7 cellular contexts compared by ENCODE assay signal in the genomic region with DNA sequence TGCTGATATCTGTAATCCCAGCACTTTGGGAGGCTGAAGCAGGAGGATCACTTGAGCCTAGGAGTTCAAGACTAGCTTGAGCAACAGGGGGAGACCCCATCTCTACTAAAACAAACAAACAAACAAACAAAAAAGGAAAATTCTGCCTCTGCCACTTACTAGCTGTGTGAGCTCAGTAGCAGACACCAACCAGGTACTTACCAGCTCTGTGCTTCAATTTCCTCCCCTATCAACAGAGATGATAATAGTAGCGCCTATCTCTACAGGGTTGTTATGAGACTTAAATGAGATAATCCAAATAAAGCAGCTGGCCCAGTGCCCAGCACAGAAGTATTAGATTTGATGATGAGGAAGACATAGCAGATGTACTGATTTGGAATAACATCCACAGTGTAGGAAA.
DNase-seq lines count a peak whose midpoint lies in the region; ATAC-seq, FAIRE-seq and TF ChIP-seq lines count a peak whose summit lies in the region.
"Not testable (repeated sequence)": the region's sequence is repeated elsewhere in the genome, so short reads cannot be mapped to it uniquely, and the experiment has no call there.

No MANE protein-coding gene starts in this region.

- not testable (repeated sequence) for H3K27me3 Mint-ChIP-seq in activated B cell treated with CpG ODN at 0.5 μM for 24 hours; activated naive CD8-positive, alpha-beta T cell treated with anti-CD3 and anti-CD28 coated beads, Interleukin-2, amount 10 ng/mL, durations not matched to agents 7 days and 5 days; effector memory CD8-positive, alpha-beta T cell; natural killer cell (ENCODE audit: low read depth in 2 of 2)

- CTCF ChIA-PET in activated B cell treated with CpG ODN at 0.5 μM for 24 hours (lab: Charles Lee) = not testable (repeated sequence)

- not testable (repeated sequence) for H3K27ac Mint-ChIP-seq in activated B cell treated with CpG ODN at 0.5 μM for 24 hours; effector memory CD8-positive, alpha-beta T cell
- peak overlapping the region; percentile 60 for H3K27ac Mint-ChIP-seq in activated naive CD8-positive, alpha-beta T cell treated with anti-CD3 and anti-CD28 coated beads, Interleukin-2, amount 10 ng/mL, durations not matched to agents 7 days and 5 days
- H3K27ac Mint-ChIP-seq in natural killer cell = peak overlapping the region; percentile 34 to 41

- 0 out of 2 replicates have a peak overlapping the region, but pooled peaks have one; percentile 39 for H3K4me3 ChIP-seq in BLaER1
- H3K4me3 ChIP-seq in Loucy (ENCODE audit: low read length, poor library complexity, severe bottlenecking) = not testable (repeated sequence)

- H3K27ac ChIP-seq in BLaER1 = peak overlapping the region; percentile 91

- peaks cover 81% of the 10 kb centered on the region for H3K4me1 ChIP-seq in BLaER1
- peaks cover 18% of the 10 kb centered on the region for H3K4me1 ChIP-seq in Loucy (ENCODE audit: insufficient read depth, low read length, poor library complexity, severe bottlenecking)

- peaks cover 28% of the 10 kb centered on the region for H3K36me3 Mint-ChIP-seq in activated B cell treated with CpG ODN at 0.5 μM for 24 hours (ENCODE audit: low read depth)
- peaks cover 20% of the 10 kb centered on the region for H3K36me3 Mint-ChIP-seq in activated naive CD8-positive, alpha-beta T cell treated with anti-CD3 and anti-CD28 coated beads, Interleukin-2, amount 10 ng/mL, durations not matched to agents 7 days and 5 days
- H3K36me3 Mint-ChIP-seq in effector memory CD8-positive, alpha-beta T cell (ENCODE audit: insufficient read depth) = peaks cover 26% of the 10 kb centered on the region
- H3K36me3 Mint-ChIP-seq in natural killer cell = not testable (repeated sequence)

- H3K27me3 ChIP-seq in BLaER1; Loucy (ENCODE audit: insufficient read depth, low read length, poor library complexity, severe bottlenecking): not testable (repeated sequence)

- POLR2A ChIA-PET in activated B cell treated with CpG ODN at 0.5 μM for 24 hours (lab: Charles Lee); activated naive CD8-positive, alpha-beta T cell treated with anti-CD3 and anti-CD28 coated beads, Interleukin-2, amount 10 ng/mL, durations not matched to agents 7 days and 5 days (lab: Charles Lee): not testable (repeated sequence)

- not testable (repeated sequence) for DNase-seq in GM18507 (ENCODE audit: extremely low spot score, insufficient read length, low read depth); activated B cell treated with CpG ODN at 0.5 μM for 24 hours; activated naive CD8-positive, alpha-beta T cell treated with anti-CD3 and anti-CD28 coated beads, Interleukin-2, amount 10 ng/mL, durations not matched to agents 7 days and 5 days; effector memory CD8-positive, alpha-beta T cell; natural killer cell

- not testable (repeated sequence) for H3K4me3 Mint-ChIP-seq in activated B cell treated with CpG ODN at 0.5 μM for 24 hours; activated naive CD8-positive, alpha-beta T cell treated with anti-CD3 and anti-CD28 coated beads, Interleukin-2, amount 10 ng/mL, durations not matched to agents 7 days and 5 days; effector memory CD8-positive, alpha-beta T cell; natural killer cell

- not testable (repeated sequence) for H3F3A ChIP-seq in Loucy (ENCODE audit: low read depth)

- not testable (repeated sequence) for TF ChIP-seq CTCF in Loucy (conservative IDR thresholded peaks at IDR 0.05; ENCODE audit: low read length); activated B cell treated with CpG ODN at 0.5 μM for 24 hours (IDR thresholded peaks at IDR 0.05); natural killer cell (IDR thresholded peaks at IDR 0.05)

- not testable (repeated sequence) for H4K20me1 ChIP-seq in BLaER1; Loucy (ENCODE audit: insufficient read depth, low read length, poor library complexity, severe bottlenecking)

- not testable (repeated sequence) for H2AFZ ChIP-seq in Loucy (ENCODE audit: low read length)

- not testable (repeated sequence) for H3K79me2 ChIP-seq in Loucy (ENCODE audit: insufficient read depth, low read length)

- FAIRE-seq in GM18507 (lab: Jason Lieb, UNC) = peak; percentile 36

- H3K4me1 Mint-ChIP-seq in activated B cell treated with CpG ODN at 0.5 μM for 24 hours = peaks cover 23% of the 10 kb centered on the region
- peaks cover 12% of the 10 kb centered on the region for H3K4me1 Mint-ChIP-seq in activated naive CD8-positive, alpha-beta T cell treated with anti-CD3 and anti-CD28 coated beads, Interleukin-2, amount 10 ng/mL, durations not matched to agents 7 days and 5 days
- peaks cover 5 to 18% of the 10 kb centered on the region in 2 donors for H3K4me1 Mint-ChIP-seq in effector memory CD8-positive, alpha-beta T cell (ENCODE audit: low read depth in 2 of 2)
- peaks cover 11 to 31% of the 10 kb centered on the region in 2 donors for H3K4me1 Mint-ChIP-seq in natural killer cell

- peaks cover 18% of the 10 kb centered on the region for H3K36me3 ChIP-seq in BLaER1
- H3K36me3 ChIP-seq in Loucy (ENCODE audit: insufficient read depth, low read length) = not testable (repeated sequence)

- H3K9me3 Mint-ChIP-seq in activated B cell treated with CpG ODN at 0.5 μM for 24 hours; activated naive CD8-positive, alpha-beta T cell treated with anti-CD3 and anti-CD28 coated beads, Interleukin-2, amount 10 ng/mL, durations not matched to agents 7 days and 5 days; effector memory CD8-positive, alpha-beta T cell; natural killer cell: not testable (repeated sequence)

- peak; percentile 28 for ATAC-seq in activated B cell treated with CpG ODN at 0.5 μM for 24 hours (ENCODE audit: low read depth)
- not testable (repeated sequence) for ATAC-seq in activated naive CD8-positive, alpha-beta T cell treated with anti-CD3 and anti-CD28 coated beads, Interleukin-2, amount 10 ng/mL, durations not matched to agents 7 days and 5 days (ENCODE audit: low read depth)
- peak; percentile 22 for ATAC-seq in effector memory CD8-positive, alpha-beta T cell (replicated peaks)
- ATAC-seq in natural killer cell = peak in 1 of 3 donors; percentile 29

- H3K9me3 ChIP-seq in BLaER1; Loucy (ENCODE audit: insufficient read depth, low read depth, low read length): not testable (repeated sequence)

- H3K9me2 ChIP-seq in Loucy (replicated peaks; ENCODE audit: low read depth, low read length) = not testable (repeated sequence)

- H3K4me2 ChIP-seq in BLaER1 (peak overlapping the region; percentile 90), Loucy (ENCODE audit: low read depth, low read length, poor library complexity, severe bottlenecking) (peak overlapping the region; percentile 55)

- intact Hi-C loops in activated B cell treated with CpG ODN at 0.5 μM for 24 hours (cut with micrococcal nuclease); natural killer cell (cut with micrococcal nuclease): not testable (repeated sequence)

- peak overlapping the region; percentile 65 for H3K9ac ChIP-seq in BLaER1
- peak overlapping the region; percentile 43 for H3K9ac ChIP-seq in Loucy (ENCODE audit: low read depth, low read length, poor library complexity, severe bottlenecking)
